8 cellular contexts compared by ENCODE assay signal in the genomic region with DNA sequence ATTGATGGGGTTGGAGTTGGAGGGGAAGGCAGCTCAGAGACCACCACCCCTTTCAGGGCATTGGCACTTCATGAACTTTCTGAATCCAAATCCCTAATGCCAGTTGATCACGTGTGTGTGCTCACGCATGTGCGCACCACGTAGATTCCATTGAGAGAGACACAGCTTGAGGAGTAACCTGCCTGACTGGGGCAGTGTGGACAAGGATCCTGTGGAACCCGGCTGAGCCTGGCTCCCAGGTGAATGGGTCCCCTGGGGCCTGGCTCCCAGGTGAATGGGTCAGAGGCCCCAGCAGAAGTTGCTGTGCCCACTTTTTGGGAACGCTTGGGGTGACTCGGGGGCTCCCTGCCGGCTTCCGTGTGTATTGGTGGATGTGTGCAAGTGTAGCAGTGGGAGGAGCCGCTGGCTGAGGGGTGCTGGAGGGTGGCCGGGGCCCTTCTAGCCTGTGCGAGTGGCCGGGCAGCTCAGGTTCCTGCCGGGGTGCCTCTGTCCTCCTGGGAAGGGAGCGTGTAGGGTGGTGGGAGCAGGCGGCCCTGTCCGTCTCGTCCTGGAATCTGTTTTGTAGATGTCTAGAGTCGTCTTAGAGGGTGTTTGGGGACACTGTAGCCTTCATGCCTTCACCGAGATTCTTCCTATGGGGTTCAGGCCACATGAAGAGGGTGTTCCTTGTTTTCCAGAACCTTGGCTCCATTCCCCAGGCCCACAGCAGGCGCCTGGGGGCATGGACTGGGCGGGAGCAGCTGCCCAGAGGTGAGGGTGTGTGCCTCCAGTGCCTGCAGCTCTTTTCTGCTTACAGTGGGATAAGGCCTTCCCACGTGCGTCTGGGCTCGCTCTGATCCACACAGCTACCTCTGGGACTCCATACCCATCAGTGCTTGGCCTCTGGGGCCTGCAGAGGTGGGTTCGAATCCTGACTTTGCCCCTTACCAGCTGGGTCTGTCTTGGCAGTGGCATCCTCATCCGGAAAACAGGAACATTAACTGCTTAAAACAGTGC. TPM values are rescaled to one million over a fixed set of nuclear protein-coding genes. Genes with fewer than 3 reads are reported as not detected.
A peak's percentile ranks its signal among the peaks of the same experiment; 100 is the strongest.
DNase-seq lines count a peak whose midpoint lies in the region; ATAC-seq and FAIRE-seq lines count a peak whose summit lies in the region.

No MANE protein-coding gene starts in this region.

- H3K4me1 Mint-ChIP-seq in IgD-negative memory B cell, result peaks cover 36 to 52% (median 43%) of the 10 kb centered on the region in 3 donors
- H3K4me1 Mint-ChIP-seq in activated T-helper 1 cell treated with anti-CD3 and anti-CD28 coated beads, Interleukin-12 subunit alpha, Interleukin-12 subunit beta, Interleukin-2, Interleukin-4 antibody, amounts not matched to agents 30 ng/mL and 10 ng/mL and 1 ng/mL, durations not matched to agents 14 hours and 24 hours and 36 hours (ENCODE audit: low read depth), result peaks cover 62% of the 10 kb centered on the region
- peaks cover 78 to 79% of the 10 kb centered on the region in 2 donors for H3K4me1 Mint-ChIP-seq in immature natural killer cell
- peaks cover 62 to 86% of the 10 kb centered on the region in 2 donors for H3K4me1 Mint-ChIP-seq in stimulated activated naive B cell treated with anti-CD40 and anti-IgM and Interleukin-4, amounts not matched to agents 10 μg/mL and 1 μg/mL and 100 μg/mL, for 72 hours

- ATAC-seq in stimulated activated naive B cell treated with anti-CD40 and anti-IgM and Interleukin-4, amounts not matched to agents 10 μg/mL and 1 μg/mL and 100 μg/mL, for 72 hours (replicated peaks), result no peak
- ATAC-seq in GM18502 (IDR thresholded peaks at IDR 0.05; ENCODE audit: poor library complexity, unreplicated experiment), result no peak
- ATAC-seq in HG02885 (IDR thresholded peaks at IDR 0.05; ENCODE audit: poor library complexity, unreplicated experiment), result no peak

- intact Hi-C loops in activated T-helper 1 cell treated with anti-CD3 and anti-CD28 coated beads, Interleukin-12 subunit alpha, Interleukin-12 subunit beta, Interleukin-2, Interleukin-4 antibody, amounts not matched to agents 30 ng/mL and 10 ng/mL and 1 ng/mL, durations not matched to agents 14 hours and 24 hours and 36 hours (cut with micrococcal nuclease), result loop anchor here (5.0 to 10.0 kb wide), 9 partner anchors 313 to 1770 kb away; partner anchors contain the start of genes ATP5F1E, AURKA, CSTF1 and NPEPL1

- H3K36me3 Mint-ChIP-seq in IgD-negative memory B cell, result peaks cover 3% of the 10 kb centered on the region
- peaks cover 56% of the 10 kb centered on the region for H3K36me3 Mint-ChIP-seq in activated T-helper 1 cell treated with anti-CD3 and anti-CD28 coated beads, Interleukin-12 subunit alpha, Interleukin-12 subunit beta, Interleukin-2, Interleukin-4 antibody, amounts not matched to agents 30 ng/mL and 10 ng/mL and 1 ng/mL, durations not matched to agents 14 hours and 24 hours and 36 hours (ENCODE audit: low read depth)
- H3K36me3 Mint-ChIP-seq in immature natural killer cell, result peaks cover 24 to 51% (median 25%) of the 10 kb centered on the region in 3 donors
- peaks cover 52 to 64% of the 10 kb centered on the region in 2 donors for H3K36me3 Mint-ChIP-seq in stimulated activated naive B cell treated with anti-CD40 and anti-IgM and Interleukin-4, amounts not matched to agents 10 μg/mL and 1 μg/mL and 100 μg/mL, for 72 hours

- DNase-seq in activated T-helper 1 cell treated with anti-CD3 and anti-CD28 coated beads, Interleukin-12 subunit alpha, Interleukin-12 subunit beta, Interleukin-2, Interleukin-4 antibody, amounts not matched to agents 30 ng/mL and 10 ng/mL and 1 ng/mL, durations not matched to agents 14 hours and 24 hours and 36 hours (ENCODE audit: low spot score), result no peak
- DNase-seq in immature natural killer cell (no peak), frontal cortex (ENCODE audit: low spot score in 2 of 2) (no peak), urothelium cell line (ENCODE audit: low spot score) (no peak)
- DNase-seq in stimulated activated naive B cell treated with anti-CD40 and anti-IgM and Interleukin-4, amounts not matched to agents 10 μg/mL and 1 μg/mL and 100 μg/mL, for 72 hours, result no peak

- H3K4me3 Mint-ChIP-seq in IgD-negative memory B cell (peak overlapping the region; percentile 80 to 97 (median 92)), immature natural killer cell (peak overlapping the region; percentile 90 to 99 (median 96))
- peak overlapping the region; percentile 94 for H3K4me3 Mint-ChIP-seq in activated T-helper 1 cell treated with anti-CD3 and anti-CD28 coated beads, Interleukin-12 subunit alpha, Interleukin-12 subunit beta, Interleukin-2, Interleukin-4 antibody, amounts not matched to agents 30 ng/mL and 10 ng/mL and 1 ng/mL, durations not matched to agents 14 hours and 24 hours and 36 hours
- H3K4me3 Mint-ChIP-seq in stimulated activated naive B cell treated with anti-CD40 and anti-IgM and Interleukin-4, amounts not matched to agents 10 μg/mL and 1 μg/mL and 100 μg/mL, for 72 hours, result peak overlapping the region; percentile 29 to 93

- H3K27me3 Mint-ChIP-seq in IgD-negative memory B cell (peaks cover 2% of the 10 kb centered on the region), immature natural killer cell (ENCODE audit: low read depth in 3 of 3) (peaks cover 79 to 89% (median 86%) of the 10 kb centered on the region in 3 donors)
- H3K27me3 Mint-ChIP-seq in activated T-helper 1 cell treated with anti-CD3 and anti-CD28 coated beads, Interleukin-12 subunit alpha, Interleukin-12 subunit beta, Interleukin-2, Interleukin-4 antibody, amounts not matched to agents 30 ng/mL and 10 ng/mL and 1 ng/mL, durations not matched to agents 14 hours and 24 hours and 36 hours (ENCODE audit: insufficient read depth), result no peaks in the 10 kb centered on the region
- H3K27me3 Mint-ChIP-seq in stimulated activated naive B cell treated with anti-CD40 and anti-IgM and Interleukin-4, amounts not matched to agents 10 μg/mL and 1 μg/mL and 100 μg/mL, for 72 hours, result no peaks in the 10 kb centered on the region

- H3K9me3 Mint-ChIP-seq in IgD-negative memory B cell (peaks cover 0 to 1% (median 0%) of the 10 kb centered on the region in 3 donors), immature natural killer cell (no peaks in the 10 kb centered on the region)
- H3K9me3 Mint-ChIP-seq in activated T-helper 1 cell treated with anti-CD3 and anti-CD28 coated beads, Interleukin-12 subunit alpha, Interleukin-12 subunit beta, Interleukin-2, Interleukin-4 antibody, amounts not matched to agents 30 ng/mL and 10 ng/mL and 1 ng/mL, durations not matched to agents 14 hours and 24 hours and 36 hours, result no peaks in the 10 kb centered on the region
- H3K9me3 Mint-ChIP-seq in stimulated activated naive B cell treated with anti-CD40 and anti-IgM and Interleukin-4, amounts not matched to agents 10 μg/mL and 1 μg/mL and 100 μg/mL, for 72 hours, result no peaks in the 10 kb centered on the region

- no peak for FAIRE-seq in frontal cortex (lab: Jason Lieb, UNC)
- FAIRE-seq in urothelium cell line (lab: Jason Lieb, UNC), result no peak

- H3K27ac Mint-ChIP-seq in IgD-negative memory B cell (peak overlapping the region; percentile 78 to 99 (median 97)), immature natural killer cell (peak overlapping the region; percentile 97 to 100 (median 100))
- H3K27ac Mint-ChIP-seq in activated T-helper 1 cell treated with anti-CD3 and anti-CD28 coated beads, Interleukin-12 subunit alpha, Interleukin-12 subunit beta, Interleukin-2, Interleukin-4 antibody, amounts not matched to agents 30 ng/mL and 10 ng/mL and 1 ng/mL, durations not matched to agents 14 hours and 24 hours and 36 hours, result peak overlapping the region; percentile 40
- H3K27ac Mint-ChIP-seq in stimulated activated naive B cell treated with anti-CD40 and anti-IgM and Interleukin-4, amounts not matched to agents 10 μg/mL and 1 μg/mL and 100 μg/mL, for 72 hours, result peak overlapping the region; percentile 94

RNA-seq across cellular contexts. Expression of gene RBM38, which starts 3.2 kb away (rescaled TPM):
- 39.2 TPM for polyA plus RNA-seq in IgD-negative memory B cell
- 90.4 and 92.5 TPM in 2 replicates for total RNA-seq in activated T-helper 1 cell treated with anti-CD3 and anti-CD28 coated beads, Interleukin-12 subunit alpha, Interleukin-12 subunit beta, Interleukin-2, Interleukin-4 antibody, amounts not matched to agents 30 ng/mL and 10 ng/mL and 1 ng/mL, durations not matched to agents 14 hours and 24 hours and 36 hours
- 10 to 100 TPM; 43.6 to 89.1 (median 80.4) TPM for polyA plus RNA-seq in immature natural killer cell
- 10.6 TPM for total RNA-seq in frontal cortex

RNA-seq across cellular contexts. Expression of gene RAE1, which starts 43.3 kb away (rescaled TPM):
- polyA plus RNA-seq in IgD-negative memory B cell (38.6 TPM), immature natural killer cell (10 to 100 TPM; 35.7 to 54.5 (median 40.3) TPM)
- 54.4 and 59.2 TPM in 2 replicates for total RNA-seq in activated T-helper 1 cell treated with anti-CD3 and anti-CD28 coated beads, Interleukin-12 subunit alpha, Interleukin-12 subunit beta, Interleukin-2, Interleukin-4 antibody, amounts not matched to agents 30 ng/mL and 10 ng/mL and 1 ng/mL, durations not matched to agents 14 hours and 24 hours and 36 hours
- 31.8 TPM for total RNA-seq in frontal cortex

Comparison
In these comparisons a context has a peak if more than half of its experiments do, and no peak if none do; other contexts are left out.
1. H3K27ac Mint-ChIP-seq: peak in every context shown above with its lines; median percentile 100 in immature natural killer cell; 97 in IgD-negative memory B cell; 94 in stimulated activated naive B cell treated with anti-CD40 and anti-IgM and Interleukin-4, amounts not matched to agents 10 μg/mL and 1 μg/mL and 100 μg/mL, for 72 hours; 40 in activated T-helper 1 cell treated with anti-CD3 and anti-CD28 coated beads, Interleukin-12 subunit alpha, Interleukin-12 subunit beta, Interleukin-2, Interleukin-4 antibody, amounts not matched to agents 30 ng/mL and 10 ng/mL and 1 ng/mL, durations not matched to agents 14 hours and 24 hours and 36 hours.